Comparison of ENCODE assay signal across 1 cellular context in the genomic region with DNA sequence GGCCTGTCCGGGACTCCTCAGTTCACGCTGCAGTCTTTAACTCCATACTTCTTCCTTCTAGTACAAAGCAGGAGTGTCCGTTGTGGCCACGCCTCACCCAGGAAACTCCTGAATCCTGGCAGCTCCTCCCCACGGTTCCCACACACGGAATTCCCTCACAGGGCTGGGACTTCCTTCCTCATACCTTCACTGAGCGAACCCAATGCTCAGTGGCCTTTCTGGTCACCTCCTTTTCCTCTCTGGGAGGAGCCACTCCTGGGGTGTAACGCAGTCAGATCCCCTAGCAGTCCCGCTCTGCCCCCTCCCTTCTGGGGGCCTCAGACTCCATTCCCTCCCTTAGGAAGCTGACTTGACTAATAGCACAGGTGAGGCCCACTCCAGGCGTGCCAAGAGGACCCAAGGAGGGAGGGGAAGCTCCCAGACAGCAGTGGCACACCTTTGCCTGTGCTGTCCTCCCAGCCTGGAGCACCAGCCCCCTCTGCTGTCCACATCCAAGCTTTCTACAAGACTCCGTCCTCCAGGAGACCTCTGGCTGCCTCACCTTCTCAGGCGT.
TF ChIP-seq lines count a peak whose summit lies in the region.

A gene (minus strand): TSS at position 75 of the 553 bp plus-strand sequence. CDS start 2,726 bp downstream, outside the sequence.

TF ChIP-seq in HCT116, 20 proteins besides CTCF, POLR2A, EP300 and RAD21 (continued from another document):
- TF ChIP-seq, protein P1, sequence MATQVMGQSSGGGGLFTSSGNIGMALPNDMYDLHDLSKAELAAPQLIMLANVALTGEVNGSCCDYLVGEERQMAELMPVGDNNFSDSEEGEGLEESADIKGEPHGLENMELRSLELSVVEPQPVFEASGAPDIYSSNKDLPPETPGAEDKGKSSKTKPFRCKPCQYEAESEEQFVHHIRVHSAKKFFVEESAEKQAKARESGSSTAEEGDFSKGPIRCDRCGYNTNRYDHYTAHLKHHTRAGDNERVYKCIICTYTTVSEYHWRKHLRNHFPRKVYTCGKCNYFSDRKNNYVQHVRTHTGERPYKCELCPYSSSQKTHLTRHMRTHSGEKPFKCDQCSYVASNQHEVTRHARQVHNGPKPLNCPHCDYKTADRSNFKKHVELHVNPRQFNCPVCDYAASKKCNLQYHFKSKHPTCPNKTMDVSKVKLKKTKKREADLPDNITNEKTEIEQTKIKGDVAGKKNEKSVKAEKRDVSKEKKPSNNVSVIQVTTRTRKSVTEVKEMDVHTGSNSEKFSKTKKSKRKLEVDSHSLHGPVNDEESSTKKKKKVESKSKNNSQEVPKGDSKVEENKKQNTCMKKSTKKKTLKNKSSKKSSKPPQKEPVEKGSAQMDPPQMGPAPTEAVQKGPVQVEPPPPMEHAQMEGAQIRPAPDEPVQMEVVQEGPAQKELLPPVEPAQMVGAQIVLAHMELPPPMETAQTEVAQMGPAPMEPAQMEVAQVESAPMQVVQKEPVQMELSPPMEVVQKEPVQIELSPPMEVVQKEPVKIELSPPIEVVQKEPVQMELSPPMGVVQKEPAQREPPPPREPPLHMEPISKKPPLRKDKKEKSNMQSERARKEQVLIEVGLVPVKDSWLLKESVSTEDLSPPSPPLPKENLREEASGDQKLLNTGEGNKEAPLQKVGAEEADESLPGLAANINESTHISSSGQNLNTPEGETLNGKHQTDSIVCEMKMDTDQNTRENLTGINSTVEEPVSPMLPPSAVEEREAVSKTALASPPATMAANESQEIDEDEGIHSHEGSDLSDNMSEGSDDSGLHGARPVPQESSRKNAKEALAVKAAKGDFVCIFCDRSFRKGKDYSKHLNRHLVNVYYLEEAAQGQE (IDR thresholded peaks at IDR 0.05; ENCODE audit: low read depth) = no peak
- TF ChIP-seq EZH2 (IDR thresholded peaks at IDR 0.05) (no peak), CBX3 (IDR thresholded peaks at IDR 0.05; ENCODE audit: low read depth) (no peak; the same call in 1 of the 2 replicates), TCF7L2 (IDR thresholded peaks at IDR 0.05; ENCODE audit: borderline replicate concordance, extremely low read depth, insufficient read depth, insufficient read length) (no peak), FOSL1 (IDR thresholded peaks at IDR 0.05; ENCODE audit: low read depth) (no peak), CEBPB (IDR thresholded peaks at IDR 0.05; ENCODE audit: low read depth) (no peak), EZH2phosphoT487 (IDR thresholded peaks at IDR 0.05; ENCODE audit: borderline replicate concordance) (no peak), POLR2AphosphoS5 (IDR thresholded peaks at IDR 0.05; ENCODE audit: low read depth, low read length) (peak; percentile 75), ELF1 (IDR thresholded peaks at IDR 0.05; ENCODE audit: borderline replicate concordance, low read depth) (no peak; the same call in 1 of the 2 replicates), JUND (IDR thresholded peaks at IDR 0.05) (no peak), ZFX (IDR thresholded peaks at IDR 0.05) (no peak), EGR1 (IDR thresholded peaks at IDR 0.05; ENCODE audit: low read depth) (no peak), ZNF274 (IDR thresholded peaks at IDR 0.05; ENCODE audit: low read depth, low read length) (no peak), SRF (IDR thresholded peaks at IDR 0.05; ENCODE audit: low read depth) (no peak), SIN3A (IDR thresholded peaks at IDR 0.05; ENCODE audit: low read depth) (no peak)
- TF ChIP-seq, protein P2, sequence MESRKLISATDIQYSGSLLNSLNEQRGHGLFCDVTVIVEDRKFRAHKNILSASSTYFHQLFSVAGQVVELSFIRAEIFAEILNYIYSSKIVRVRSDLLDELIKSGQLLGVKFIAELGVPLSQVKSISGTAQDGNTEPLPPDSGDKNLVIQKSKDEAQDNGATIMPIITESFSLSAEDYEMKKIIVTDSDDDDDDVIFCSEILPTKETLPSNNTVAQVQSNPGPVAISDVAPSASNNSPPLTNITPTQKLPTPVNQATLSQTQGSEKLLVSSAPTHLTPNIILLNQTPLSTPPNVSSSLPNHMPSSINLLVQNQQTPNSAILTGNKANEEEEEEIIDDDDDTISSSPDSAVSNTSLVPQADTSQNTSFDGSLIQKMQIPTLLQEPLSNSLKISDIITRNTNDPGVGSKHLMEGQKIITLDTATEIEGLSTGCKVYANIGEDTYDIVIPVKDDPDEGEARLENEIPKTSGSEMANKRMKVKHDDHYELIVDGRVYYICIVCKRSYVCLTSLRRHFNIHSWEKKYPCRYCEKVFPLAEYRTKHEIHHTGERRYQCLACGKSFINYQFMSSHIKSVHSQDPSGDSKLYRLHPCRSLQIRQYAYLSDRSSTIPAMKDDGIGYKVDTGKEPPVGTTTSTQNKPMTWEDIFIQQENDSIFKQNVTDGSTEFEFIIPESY (IDR thresholded peaks at IDR 0.05; ENCODE audit: extremely low read depth, insufficient replicate concordance, low read length) = no peak
- TF ChIP-seq, protein P3, sequence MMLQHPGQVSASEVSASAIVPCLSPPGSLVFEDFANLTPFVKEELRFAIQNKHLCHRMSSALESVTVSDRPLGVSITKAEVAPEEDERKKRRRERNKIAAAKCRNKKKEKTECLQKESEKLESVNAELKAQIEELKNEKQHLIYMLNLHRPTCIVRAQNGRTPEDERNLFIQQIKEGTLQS (IDR thresholded peaks at IDR 0.05) = no peak
